ENCODE assay signal across 12 cellular contexts in genomic region chr2:164739966-164740365, GRCh38.
DNase-seq lines count a peak whose midpoint lies in the region; ATAC-seq and TF ChIP-seq lines count a peak whose summit lies in the region.
"Had no signal": no experiment of that assay in that cellular context is flagged by ENCODE, and none has a peak within 500 bp of the region (broad histone marks: within the 10 kb centered on the region; RNA-seq: fewer than 3 reads in every experiment).

No MANE protein-coding gene starts in this region.

- H3K27me3 ChIP-seq in heart left ventricle (no peaks in the 10 kb centered on the region), left ventricle myocardium inferior (ENCODE audit: low read depth) (no peaks in the 10 kb centered on the region), thoracic aorta (replicated peaks; ENCODE audit: insufficient read depth) (no peaks in the 10 kb centered on the region)

- ATAC-seq in heart left ventricle (peak in 3 of 4 donors; percentile 33 to 71 (median 46)), thoracic aorta (ENCODE audit: insufficient number of reproducible peaks, low FRiP score, low read depth) (peak; percentile 47), HG02870 (IDR thresholded peaks at IDR 0.05; ENCODE audit: unreplicated experiment) (no peak), GM18907 (IDR thresholded peaks at IDR 0.05; ENCODE audit: unreplicated experiment) (no peak), GM21717 (IDR thresholded peaks at IDR 0.05; ENCODE audit: unreplicated experiment) (no peak)

- TF ChIP-seq POLR2A in heart left ventricle (IDR thresholded peaks at IDR 0.05): no peak

- H3K4me3 ChIP-seq in heart left ventricle (no peak overlapping the region), left ventricle myocardium inferior (no peak overlapping the region), thoracic aorta (peak overlapping the region; percentile 13)

- intact Hi-C loops in heart left ventricle (cut with DNase I) (loop anchor here (2.0 to 10.0 kb wide), 4 partner anchors 101 to 465 kb away; partner anchors contain the start of genes COBLL1 (in 9 of the 10) and SCN3A (in 1 of the 10)), left ventricle myocardium inferior (cut with micrococcal nuclease) (loop anchor here (10.0 kb wide), 1 partner anchor 95 kb away; no protein-coding TSS in a partner anchor)

- peaks cover 0 to 10% (median 0%) of the 10 kb centered on the region in 9 donors for H3K36me3 ChIP-seq in heart left ventricle
- H3K36me3 ChIP-seq in left ventricle myocardium inferior: no peaks in the 10 kb centered on the region
- no peaks in the 10 kb centered on the region for H3K36me3 ChIP-seq in thoracic aorta

- DNase-seq in heart left ventricle (no peak), left ventricle myocardium inferior (no peak), amniotic stem cell (lab: John Stamatoyannopoulos, UW) (peak; percentile 19), kidney glomerular epithelial cell (lab: John Stamatoyannopoulos, UW) (peak; percentile 23), thoracic aorta (ENCODE audit: low spot score) (no peak)
- DNase-seq: activated T-cell treated with anti-CD3 and anti-CD28 coated beads, Interleukin-2, amount 50 U/mL, for 4 hours; endodermal cell; stimulated activated CD4-positive, alpha-beta T cell treated with anti-CD3 and anti-CD28 coated beads, Interleukin-4, amount 100 ng/mL, for 24 hours had no signal

- peak overlapping the region in 3 of 12 donors; percentile 11 to 44 (median 17) for H3K27ac ChIP-seq in heart left ventricle
- H3K27ac ChIP-seq in left ventricle myocardium inferior (replicated peaks): no peak overlapping the region
- peak overlapping the region; percentile 7 to 36 for H3K27ac ChIP-seq in thoracic aorta
- H3K27ac ChIP-seq: C4-2B had no signal

- TF ChIP-seq CTCF in heart left ventricle (IDR thresholded peaks at IDR 0.05) (no peak), left ventricle myocardium inferior (IDR thresholded peaks at IDR 0.05; ENCODE audit: borderline replicate concordance) (no peak), thoracic aorta (IDR thresholded peaks at IDR 0.05) (no peak)

- WGBS in heart left ventricle, 4 donors: 34 to 56% (median 40%) methylated on average over 3 of the region's 3 CpGs

- peaks cover 0 to 46% (median 20%) of the 10 kb centered on the region in 12 donors for H3K4me1 ChIP-seq in heart left ventricle
- peaks cover 40% of the 10 kb centered on the region for H3K4me1 ChIP-seq in left ventricle myocardium inferior
- H3K4me1 ChIP-seq in thoracic aorta (ENCODE audit: control insufficient read depth in 1 of 2, low read depth in 2 of 2): peaks cover 20 to 48% of the 10 kb centered on the region in 2 donors

- H3K9me3 ChIP-seq in heart left ventricle (no peaks in the 10 kb centered on the region), left ventricle myocardium inferior (replicated peaks) (no peaks in the 10 kb centered on the region), thoracic aorta (no peaks in the 10 kb centered on the region)

Comparison
In these comparisons a context has a peak if more than half of its experiments do, and no peak if none do; other contexts are left out.
1. ATAC-seq: peak in heart left ventricle (3 of 4) and thoracic aorta (single experiment); none in HG02870 (single experiment), GM18907 (single experiment) and GM21717 (single experiment).
2. DNase-seq: peak in amniotic stem cell (single experiment) and kidney glomerular epithelial cell (single experiment); none in heart left ventricle (0 of 5), left ventricle myocardium inferior (single experiment) and thoracic aorta (single experiment).